Comparison of ENCODE assay signal across 26 cellular contexts in genomic region chr20:36501367-36502006, GRCh38. TPM values are rescaled to one million over a fixed set of nuclear protein-coding genes. Genes with fewer than 3 reads are reported as not detected.
DNase-seq lines count a peak whose midpoint lies in the region; ATAC-seq and TF ChIP-seq lines count a peak whose summit lies in the region.
"Had no signal": no experiment of that assay in that cellular context is flagged by ENCODE, and none has a peak within 500 bp of the region (broad histone marks: within the 10 kb centered on the region; RNA-seq: fewer than 3 reads in every experiment).

No MANE protein-coding gene starts in this region.

- CTCF ChIA-PET in activated CD8-positive, alpha-beta T cell treated with anti-CD3 and anti-CD28 coated beads for 36 hours (lab: Charles Lee): interaction anchor here (0.9 to 1.9 kb wide), 3 partner anchors 9 to 299 kb away, joined by 3 to 8 read pairs (median 3); no protein-coding TSS in a partner anchor
- CTCF ChIA-PET in activated CD8-positive, alpha-beta T cell treated with anti-CD3 and anti-CD28 coated beads, Interleukin-2, amount 10 ng/mL, durations not matched to agents 7 days and 5 days (lab: Charles Lee): interaction anchor here (0.7 to 1.5 kb wide), 3 partner anchors 10 to 62 kb away, joined by 3 to 5 read pairs (median 4); no protein-coding TSS in a partner anchor

- intact Hi-C loops in activated CD8-positive, alpha-beta T cell treated with anti-CD3 and anti-CD28 coated beads for 36 hours (cut with micrococcal nuclease): no loop called here

- H3K4me3 ChIP-seq in CD4-positive, CD25-positive, alpha-beta regulatory T cell (ENCODE audit: low read depth, low read length): no peak overlapping the region
- H3K4me3 ChIP-seq: GM23338, hepatocyte, K562, testis, vagina had no signal

- no peak overlapping the region for H3K4me3 Mint-ChIP-seq in activated CD8-positive, alpha-beta T cell treated with anti-CD3 and anti-CD28 coated beads for 36 hours
- H3K4me3 Mint-ChIP-seq in activated CD8-positive, alpha-beta T cell treated with anti-CD3 and anti-CD28 coated beads, Interleukin-2, amount 10 ng/mL, durations not matched to agents 7 days and 5 days: no peak overlapping the region
- peak overlapping the region in 1 of 4 donors; percentile 13 for H3K4me3 Mint-ChIP-seq in CD4-positive, CD25-positive, alpha-beta regulatory T cell
- no peak overlapping the region for H3K4me3 Mint-ChIP-seq in HFFc6
- H3K4me3 Mint-ChIP-seq in immature natural killer cell: no peak overlapping the region
- H3K4me3 Mint-ChIP-seq: GM23338 had no signal

- no peak overlapping the region for H3K27ac Mint-ChIP-seq in activated CD8-positive, alpha-beta T cell treated with anti-CD3 and anti-CD28 coated beads for 36 hours
- no peak overlapping the region for H3K27ac Mint-ChIP-seq in activated CD8-positive, alpha-beta T cell treated with anti-CD3 and anti-CD28 coated beads, Interleukin-2, amount 10 ng/mL, durations not matched to agents 7 days and 5 days
- peak overlapping the region; percentile 81 to 93 (median 89) for H3K27ac Mint-ChIP-seq in CD4-positive, CD25-positive, alpha-beta regulatory T cell
- peak overlapping the region; percentile 18; the same call in 1 of the 2 replicates for H3K27ac Mint-ChIP-seq in HFFc6
- H3K27ac Mint-ChIP-seq in immature natural killer cell: peak overlapping the region in 4 of 6 donors; percentile 16 to 65 (median 32)
- H3K27ac Mint-ChIP-seq: GM23338 had no signal

- ATAC-seq in activated CD8-positive, alpha-beta T cell treated with anti-CD3 and anti-CD28 coated beads for 36 hours: peak; percentile 80
- no peak for ATAC-seq in activated CD8-positive, alpha-beta T cell treated with anti-CD3 and anti-CD28 coated beads, Interleukin-2, amount 10 ng/mL, durations not matched to agents 7 days and 5 days
- peak; percentile 54 to 57 for ATAC-seq in CD4-positive, CD25-positive, alpha-beta regulatory T cell (ENCODE audit: low read depth in 2 of 2)
- ATAC-seq in HG03097 (IDR thresholded peaks at IDR 0.05; ENCODE audit: low FRiP score, unreplicated experiment) (no peak), HG02970 (IDR thresholded peaks at IDR 0.05; ENCODE audit: low FRiP score, unreplicated experiment) (no peak)
- ATAC-seq: GM23338, K562, Right ventricle myocardium inferior had no signal

- peak overlapping the region; percentile 51 for H3K27ac ChIP-seq in CD4-positive, CD25-positive, alpha-beta regulatory T cell (ENCODE audit: insufficient read depth, low read length, poor library complexity, severe bottlenecking)
- H3K27ac ChIP-seq: hepatocyte, testis, vagina had no signal

- H3K4me1 Mint-ChIP-seq in activated CD8-positive, alpha-beta T cell treated with anti-CD3 and anti-CD28 coated beads for 36 hours (ENCODE audit: low read depth): peaks cover 7% of the 10 kb centered on the region
- peaks cover 3% of the 10 kb centered on the region for H3K4me1 Mint-ChIP-seq in activated CD8-positive, alpha-beta T cell treated with anti-CD3 and anti-CD28 coated beads, Interleukin-2, amount 10 ng/mL, durations not matched to agents 7 days and 5 days (ENCODE audit: low read depth)
- peaks cover 14 to 29% (median 22%) of the 10 kb centered on the region in 4 donors for H3K4me1 Mint-ChIP-seq in CD4-positive, CD25-positive, alpha-beta regulatory T cell
- H3K4me1 Mint-ChIP-seq in HFFc6 (ENCODE audit: low read depth) (peaks cover 57% of the 10 kb centered on the region), immature natural killer cell (no peaks in the 10 kb centered on the region)
- H3K4me1 Mint-ChIP-seq: GM23338 had no signal

- H3K36me3 ChIP-seq in CD4-positive, CD25-positive, alpha-beta regulatory T cell (ENCODE audit: control insufficient read depth, insufficient read depth, low read length): peaks cover 46% of the 10 kb centered on the region

- H3K4me1 ChIP-seq in CD4-positive, CD25-positive, alpha-beta regulatory T cell (ENCODE audit: control insufficient read depth, insufficient read depth, low read length, poor library complexity, severe bottlenecking): peaks cover 11% of the 10 kb centered on the region
- H3K4me1 ChIP-seq: vagina had no signal

- peak; percentile 27 for DNase-seq in activated CD8-positive, alpha-beta T cell treated with anti-CD3 and anti-CD28 coated beads for 36 hours
- DNase-seq in activated CD8-positive, alpha-beta T cell treated with anti-CD3 and anti-CD28 coated beads, Interleukin-2, amount 10 ng/mL, durations not matched to agents 7 days and 5 days: no peak
- peak in 2 of 3 donors; percentile 18 to 31 for DNase-seq in CD4-positive, CD25-positive, alpha-beta regulatory T cell
- DNase-seq in HFFc6 (no peak), immature natural killer cell (no peak), NCI-H226 (no peak)
- DNase-seq: activated CD4-positive, alpha-beta T cell treated with anti-CD3 and anti-CD28 coated beads, Interleukin-2, amount 50 U/mL, for 1 hour; amygdala; C1 segment of cervical spinal cord; central memory CD4-positive, alpha-beta T cell; DMS 273 treated with DMSO at 0.1 percent for 48 hours; foreskin fibroblast; MM.1S; NCI-H1436 treated with DMSO at 0.1 percent for 48 hours; NCI-H2171 treated with DMSO at 0.1 percent for 48 hours; NCI-H69; small intestine; stimulated activated CD8-positive, alpha-beta memory T cell treated with anti-CD3 and anti-CD28 coated beads, Interleukin-4, amount 100 ng/mL, for 48 hours; testis had no signal

- no peaks in the 10 kb centered on the region for H3K9me3 Mint-ChIP-seq in activated CD8-positive, alpha-beta T cell treated with anti-CD3 and anti-CD28 coated beads for 36 hours
- no peaks in the 10 kb centered on the region for H3K9me3 Mint-ChIP-seq in activated CD8-positive, alpha-beta T cell treated with anti-CD3 and anti-CD28 coated beads, Interleukin-2, amount 10 ng/mL, durations not matched to agents 7 days and 5 days (ENCODE audit: insufficient read depth)
- no peaks in the 10 kb centered on the region for H3K9me3 Mint-ChIP-seq in CD4-positive, CD25-positive, alpha-beta regulatory T cell
- H3K9me3 Mint-ChIP-seq in HFFc6 (no peaks in the 10 kb centered on the region), immature natural killer cell (no peaks in the 10 kb centered on the region)
- H3K9me3 Mint-ChIP-seq: GM23338 had no signal

- H3K36me3 Mint-ChIP-seq in activated CD8-positive, alpha-beta T cell treated with anti-CD3 and anti-CD28 coated beads for 36 hours (ENCODE audit: low read depth): no peaks in the 10 kb centered on the region
- H3K36me3 Mint-ChIP-seq in activated CD8-positive, alpha-beta T cell treated with anti-CD3 and anti-CD28 coated beads, Interleukin-2, amount 10 ng/mL, durations not matched to agents 7 days and 5 days (ENCODE audit: low read depth): peaks cover 6% of the 10 kb centered on the region
- H3K36me3 Mint-ChIP-seq in CD4-positive, CD25-positive, alpha-beta regulatory T cell: peaks cover 32% of the 10 kb centered on the region
- H3K36me3 Mint-ChIP-seq in HFFc6 (ENCODE audit: low read depth): peaks cover 42% of the 10 kb centered on the region
- peaks cover 15 to 23% (median 23%) of the 10 kb centered on the region in 3 donors for H3K36me3 Mint-ChIP-seq in immature natural killer cell

- no peaks in the 10 kb centered on the region for H3K27me3 Mint-ChIP-seq in activated CD8-positive, alpha-beta T cell treated with anti-CD3 and anti-CD28 coated beads for 36 hours
- H3K27me3 Mint-ChIP-seq in activated CD8-positive, alpha-beta T cell treated with anti-CD3 and anti-CD28 coated beads, Interleukin-2, amount 10 ng/mL, durations not matched to agents 7 days and 5 days (ENCODE audit: low read depth): no peaks in the 10 kb centered on the region
- no peaks in the 10 kb centered on the region for H3K27me3 Mint-ChIP-seq in CD4-positive, CD25-positive, alpha-beta regulatory T cell
- H3K27me3 Mint-ChIP-seq in HFFc6 (ENCODE audit: insufficient read depth): no peaks in the 10 kb centered on the region
- no peaks in the 10 kb centered on the region for H3K27me3 Mint-ChIP-seq in immature natural killer cell (ENCODE audit: low read depth in 3 of 3)

- POLR2A ChIA-PET in activated CD8-positive, alpha-beta T cell treated with anti-CD3 and anti-CD28 coated beads for 36 hours (lab: Charles Lee): interaction anchor here (0.6 to 1.9 kb wide), 2 partner anchors 14 to 121 kb away, joined by 3 to 6 read pairs; no protein-coding TSS in a partner anchor
- POLR2A ChIA-PET in activated CD8-positive, alpha-beta T cell treated with anti-CD3 and anti-CD28 coated beads, Interleukin-2, amount 10 ng/mL, durations not matched to agents 7 days and 5 days (lab: Charles Lee): no interaction called here

- no peaks in the 10 kb centered on the region for H3K9me3 ChIP-seq in CD4-positive, CD25-positive, alpha-beta regulatory T cell (ENCODE audit: control insufficient read depth in 2 of 2, low read length in 2 of 2)
- H3K9me3 ChIP-seq: testis, vagina had no signal

- H3K27me3 ChIP-seq in CD4-positive, CD25-positive, alpha-beta regulatory T cell (ENCODE audit: control insufficient read depth, insufficient read depth, low read length): no peaks in the 10 kb centered on the region
- H3K27me3 ChIP-seq: hepatocyte, testis, vagina had no signal

- no peak for TF ChIP-seq CTCF in activated CD8-positive, alpha-beta T cell treated with anti-CD3 and anti-CD28 coated beads for 36 hours (IDR thresholded peaks at IDR 0.05)
- no peak for TF ChIP-seq CTCF in HFFc6 (IDR thresholded peaks at IDR 0.05)

RNA-seq across cellular contexts. Expression of gene MYL9, which starts 39.8 kb away (rescaled TPM):
- total RNA-seq in activated CD8-positive, alpha-beta T cell treated with anti-CD3 and anti-CD28 coated beads for 36 hours: not detected
- total RNA-seq in activated CD8-positive, alpha-beta T cell treated with anti-CD3 and anti-CD28 coated beads, Interleukin-2, amount 10 ng/mL, durations not matched to agents 7 days and 5 days: under 1 TPM; 0.18 to 0.31 TPM
- 7.7 TPM for total RNA-seq in CD4-positive, CD25-positive, alpha-beta regulatory T cell
- not detected for polyA plus RNA-seq in CD4-positive, CD25-positive, alpha-beta regulatory T cell
- 1,000 to 10,000 TPM; 1,181 to 1,631 (median 1,227) TPM for total RNA-seq in HFFc6 (2021; fragmentation: NEBNext Ultra II Directional; extraction: Animal tissue kit (Norgen Biotek cat#: 25700))
- 1 to 10 TPM in 1 of 3 donors, under 1 TPM in 2; 0.10 to 2.7 (median 0.48) TPM for polyA plus RNA-seq in immature natural killer cell

Comparison
In these comparisons a context has a peak if more than half of its experiments do, and no peak if none do; other contexts are left out.
1. ATAC-seq: peak in activated CD8-positive, alpha-beta T cell treated with anti-CD3 and anti-CD28 coated beads for 36 hours (single experiment) and CD4-positive, CD25-positive, alpha-beta regulatory T cell (2 of 2); none in activated CD8-positive, alpha-beta T cell treated with anti-CD3 and anti-CD28 coated beads, Interleukin-2, amount 10 ng/mL, durations not matched to agents 7 days and 5 days (single experiment), HG03097 (single experiment) and HG02970 (single experiment).
2. DNase-seq: peak in activated CD8-positive, alpha-beta T cell treated with anti-CD3 and anti-CD28 coated beads for 36 hours (single experiment) and CD4-positive, CD25-positive, alpha-beta regulatory T cell (2 of 3); none in activated CD8-positive, alpha-beta T cell treated with anti-CD3 and anti-CD28 coated beads, Interleukin-2, amount 10 ng/mL, durations not matched to agents 7 days and 5 days (single experiment), HFFc6 (single experiment), immature natural killer cell (0 of 3) and NCI-H226 (single experiment).
3. H3K27ac Mint-ChIP-seq: peak in CD4-positive, CD25-positive, alpha-beta regulatory T cell (3 of 3), HFFc6 (single experiment) and immature natural killer cell (4 of 6); none in activated CD8-positive, alpha-beta T cell treated with anti-CD3 and anti-CD28 coated beads for 36 hours (single experiment) and activated CD8-positive, alpha-beta T cell treated with anti-CD3 and anti-CD28 coated beads, Interleukin-2, amount 10 ng/mL, durations not matched to agents 7 days and 5 days (single experiment).
4. RNA of gene MYL9, which starts 39.8 kb away (total RNA-seq): 1,181 to 1,631 TPM in HFFc6; 7.7 TPM in CD4-positive, CD25-positive, alpha-beta regulatory T cell (single experiment), 0.18 to 0.31 TPM in activated CD8-positive, alpha-beta T cell treated with anti-CD3 and anti-CD28 coated beads, Interleukin-2, amount 10 ng/mL, durations not matched to agents 7 days and 5 days and not detected in activated CD8-positive, alpha-beta T cell treated with anti-CD3 and anti-CD28 coated beads for 36 hours; every median in the first group is over 100 times any median in the second.